15 cellular contexts compared by ENCODE assay signal in the genomic region with DNA sequence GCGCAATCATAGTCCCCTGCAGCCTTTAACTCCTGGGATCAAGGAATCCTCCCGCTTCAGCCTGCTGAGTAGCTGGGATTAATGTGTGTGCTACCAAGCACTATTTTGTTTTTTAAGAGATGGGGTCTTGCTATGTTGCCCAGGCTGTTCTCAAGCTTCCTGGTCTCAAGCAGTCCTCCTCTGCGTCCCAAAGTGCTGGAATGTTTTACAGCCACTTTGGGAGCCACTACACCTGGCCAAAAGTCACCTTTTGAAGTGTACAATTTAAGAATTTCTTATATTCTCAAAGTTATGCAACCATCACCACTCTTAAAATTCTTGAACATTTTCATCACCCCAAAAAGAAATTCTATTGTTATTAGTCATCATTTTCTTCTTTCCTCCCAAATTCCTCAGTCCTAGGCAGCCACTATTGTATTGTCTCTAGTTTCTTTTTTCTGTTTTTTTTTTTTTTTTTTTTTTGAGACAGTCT. TPM values are rescaled to one million over a fixed set of nuclear protein-coding genes. Genes with fewer than 3 reads are reported as not detected.
DNase-seq lines count a peak whose midpoint lies in the region; ATAC-seq and TF ChIP-seq lines count a peak whose summit lies in the region.
"Had no signal": no experiment of that assay in that cellular context is flagged by ENCODE, and none has a peak within 500 bp of the region (broad histone marks: within the 10 kb centered on the region; RNA-seq: fewer than 3 reads in every experiment).

No MANE protein-coding gene starts in this region.

- peaks cover 24% of the 10 kb centered on the region for H3K36me3 ChIP-seq in Panc1 (ENCODE audit: control insufficient read depth, insufficient read depth, low read length)

- no TSS peak for BruUV-seq in Panc1 (replicated peaks; lab: Mats Ljungman, UMichigan)

- CTCF ChIA-PET in Panc1 (lab: Charles Lee), result no interaction called here

- no peaks in the 10 kb centered on the region for H3K27me3 ChIP-seq in Panc1 (ENCODE audit: control insufficient read depth, insufficient read depth, low read length)
- H3K27me3 ChIP-seq: dorsolateral prefrontal cortex had no signal

- H3K9me3 ChIP-seq in Panc1 (ENCODE audit: control insufficient read depth, insufficient read depth, low read depth, low read length), result no peaks in the 10 kb centered on the region

- peaks cover 49% of the 10 kb centered on the region for H3K4me1 ChIP-seq in Panc1 (ENCODE audit: control insufficient read depth, insufficient read depth, low read length)

- in situ Hi-C loops in Panc1 (cut with HindIII; ENCODE audit: low pct_unique_long_range_greater_than_20kb, low sequenced_read_pairs) (no loop called here), KBM-7 (cut with MboI; ENCODE audit: low pct_unique_long_range_greater_than_20kb, low sequenced_read_pairs) (no loop called here)

- POLR2A ChIA-PET in Panc1 (lab: Charles Lee), result no interaction called here

- DNase-seq in NCI-H82 (lab: John Stamatoyannopoulos, UW), result peak; percentile 11
- DNase-seq in NCI-H82 treated with DMSO at 0.1 percent for 48 hours (lab: John Stamatoyannopoulos, UW; ENCODE audit: unreplicated experiment), result no peak
- no peak for DNase-seq in Panc1 (ENCODE audit: low read depth, low spot score)
- DNase-seq in epithelial cell of esophagus (ENCODE audit: low read depth), result peak; percentile 33
- peak; percentile 59 for DNase-seq in renal cortical epithelial cell (ENCODE audit: low read depth)
- DNase-seq in UCSD-AML1 (lab: John Stamatoyannopoulos, UW; ENCODE audit: unreplicated experiment), result no peak
- no peak for DNase-seq in KBM-7
- DNase-seq: 8988T; activated CD4-positive, alpha-beta T cell treated with anti-CD3 and anti-CD28 coated beads for 36 hours; activated naive CD4-positive, alpha-beta T cell treated with Interleukin-2 at 50 U/mL for 16 hours; dorsolateral prefrontal cortex; naive B cell; NCI-H2227 treated with DMSO at 0.1 percent for 48 hours; SHP77 had no signal

- peak overlapping the region; percentile 36 for H3K27ac ChIP-seq in Panc1 (ENCODE audit: low read length)

- peak; percentile 48 for ATAC-seq in Panc1
- ATAC-seq in HG02970 (IDR thresholded peaks at IDR 0.05; ENCODE audit: low FRiP score, unreplicated experiment), result no peak
- ATAC-seq: activated CD4-positive, alpha-beta T cell treated with anti-CD3 and anti-CD28 coated beads for 36 hours had no signal

- TF ChIP-seq CTCF in Panc1 (IDR thresholded peaks at IDR 0.05) (no peak), epithelial cell of esophagus (IDR thresholded peaks at IDR 0.05; ENCODE audit: insufficient read depth, low read depth, low read length, missing control alignments) (no peak)

- no peak overlapping the region for H3K4me3 ChIP-seq in Panc1 (ENCODE audit: low read depth in 2 of 2, low read length in 2 of 2)
- H3K4me3 ChIP-seq in epithelial cell of esophagus (ENCODE audit: low read length), result no peak overlapping the region
- H3K4me3 ChIP-seq: dorsolateral prefrontal cortex had no signal

- intact Hi-C loops in Panc1 (cut with micrococcal nuclease; ENCODE audit: unreplicated experiment), result loop anchor here (10.0 kb wide), 1 partner anchor 867 kb away; a partner anchor contains a TSS

RNA-seq across cellular contexts. Expression of a gene that starts 17.8 kb away (rescaled TPM):
- total RNA-seq in Panc1 (2021; ENCODE audit: unreplicated experiment) (506 TPM), renal cortical epithelial cell (314 and 534 TPM in 2 replicates)
- polyA plus RNA-seq in Panc1 (2012; ENCODE audit: insufficient read length), result 291 TPM

Comparison
In these comparisons a context has a peak if more than half of its experiments do, and no peak if none do; other contexts are left out.
1. DNase-seq: peak in NCI-H82 (single experiment), epithelial cell of esophagus (single experiment) and renal cortical epithelial cell (single experiment); none in NCI-H82 treated with DMSO at 0.1 percent for 48 hours (single experiment), Panc1 (single experiment), UCSD-AML1 (single experiment) and KBM-7 (single experiment).